ENCODE assay signal across 8 cellular contexts in genomic region chr2:62774555-62775366, GRCh38.
DNase-seq lines count a peak whose midpoint lies in the region; ATAC-seq and TF ChIP-seq lines count a peak whose summit lies in the region.

No MANE protein-coding gene starts in this region.

- H3K4me1 ChIP-seq in heart right ventricle, result peaks cover 0 to 4% (median 0%) of the 10 kb centered on the region in 9 donors

- no peaks in the 10 kb centered on the region for H3K4me1 Mint-ChIP-seq in activated CD8-positive, alpha-beta T cell treated with anti-CD3 and anti-CD28 coated beads for 36 hours (ENCODE audit: low read depth)

- peaks cover 4% of the 10 kb centered on the region for H3K9me3 Mint-ChIP-seq in activated CD8-positive, alpha-beta T cell treated with anti-CD3 and anti-CD28 coated beads for 36 hours

- no peak overlapping the region for H3K4me3 ChIP-seq in heart right ventricle

- H3K27me3 Mint-ChIP-seq in activated CD8-positive, alpha-beta T cell treated with anti-CD3 and anti-CD28 coated beads for 36 hours, result no peaks in the 10 kb centered on the region

- H3K9me3 ChIP-seq in heart right ventricle, result no peaks in the 10 kb centered on the region

- 69 to 71% methylated on average over 5 of the region's 5 CpGs for WGBS in heart right ventricle, 2 donors

- no peak overlapping the region for H3K27ac ChIP-seq in heart right ventricle

- H3K4me3 Mint-ChIP-seq in activated CD8-positive, alpha-beta T cell treated with anti-CD3 and anti-CD28 coated beads for 36 hours, result no peak overlapping the region

- no peaks in the 10 kb centered on the region for H3K36me3 ChIP-seq in heart right ventricle

- POLR2A ChIA-PET in activated CD8-positive, alpha-beta T cell treated with anti-CD3 and anti-CD28 coated beads for 36 hours (lab: Charles Lee), result interaction anchor here (1.1 kb wide), 1 partner anchor 18 kb away, joined by 3 read pairs; no protein-coding TSS in a partner anchor

- H3K27ac Mint-ChIP-seq in activated CD8-positive, alpha-beta T cell treated with anti-CD3 and anti-CD28 coated beads for 36 hours, result no peak overlapping the region

- TF ChIP-seq CTCF in activated CD8-positive, alpha-beta T cell treated with anti-CD3 and anti-CD28 coated beads for 36 hours (IDR thresholded peaks at IDR 0.05), result peak; percentile 93
- peak; percentile 66 to 95 (median 83) for TF ChIP-seq CTCF in heart right ventricle (IDR thresholded peaks at IDR 0.05)

- H3K27me3 ChIP-seq in heart right ventricle, result no peaks in the 10 kb centered on the region

- CTCF ChIA-PET in activated CD8-positive, alpha-beta T cell treated with anti-CD3 and anti-CD28 coated beads for 36 hours (lab: Charles Lee), result interaction anchor here (1.0 to 4.7 kb wide), 13 partner anchors 9 to 650 kb away, joined by 3 to 105 read pairs (median 4); partner anchors contain the start of gene EHBP1

- peak; percentile 44 to 45 for DNase-seq in AML-193 (lab: John Stamatoyannopoulos, UW)
- DNase-seq in NCI-H146 treated with DMSO at 0.1 percent for 48 hours (lab: John Stamatoyannopoulos, UW; ENCODE audit: unreplicated experiment), result peak; percentile 15
- no peak for DNase-seq in activated CD8-positive, alpha-beta T cell treated with anti-CD3 and anti-CD28 coated beads for 36 hours
- DNase-seq in heart right ventricle, result no peak
- peak; percentile 21 for DNase-seq in stromal cell of bone marrow (ENCODE audit: low read depth)
- no peak for DNase-seq in stimulated activated CD4-positive, alpha-beta T cell treated with anti-CD3 and anti-CD28 coated beads, Interleukin-4, amount 100 ng/mL, for 24 hours

- peaks cover 2% of the 10 kb centered on the region for H3K36me3 Mint-ChIP-seq in activated CD8-positive, alpha-beta T cell treated with anti-CD3 and anti-CD28 coated beads for 36 hours (ENCODE audit: low read depth)

- intact Hi-C loops in activated CD8-positive, alpha-beta T cell treated with anti-CD3 and anti-CD28 coated beads for 36 hours (cut with micrococcal nuclease), result loop anchor here (2.0 kb wide), 1 partner anchor 318 kb away; no protein-coding TSS in a partner anchor
- intact Hi-C loops in heart right ventricle (cut with DNase I), result loop anchor here (1.0 to 10.0 kb wide), 6 partner anchors 67 to 318 kb away; partner anchors contain the start of gene EHBP1 (in 3 of the 10)

- peak; percentile 62 for ATAC-seq in GM18511 (IDR thresholded peaks at IDR 0.05; ENCODE audit: unreplicated experiment)
- no peak for ATAC-seq in activated CD8-positive, alpha-beta T cell treated with anti-CD3 and anti-CD28 coated beads for 36 hours
- peak in 6 of 8 donors; percentile 43 to 75 (median 57) for ATAC-seq in heart right ventricle
- ATAC-seq in HG03045 (IDR thresholded peaks at IDR 0.05; ENCODE audit: unreplicated experiment), result no peak

Comparison
In these comparisons a context has a peak if more than half of its experiments do, and no peak if none do; other contexts are left out.
1. DNase-seq: peak in AML-193 (2 of 2), NCI-H146 treated with DMSO at 0.1 percent for 48 hours (single experiment) and stromal cell of bone marrow (single experiment); none in activated CD8-positive, alpha-beta T cell treated with anti-CD3 and anti-CD28 coated beads for 36 hours (single experiment), heart right ventricle (0 of 2) and stimulated activated CD4-positive, alpha-beta T cell treated with anti-CD3 and anti-CD28 coated beads, Interleukin-4, amount 100 ng/mL, for 24 hours (single experiment).
2. ATAC-seq: peak in GM18511 (single experiment) and heart right ventricle (6 of 8); none in activated CD8-positive, alpha-beta T cell treated with anti-CD3 and anti-CD28 coated beads for 36 hours (single experiment) and HG03045 (single experiment).